1 cellular context compared by ENCODE assay signal in the genomic region with DNA sequence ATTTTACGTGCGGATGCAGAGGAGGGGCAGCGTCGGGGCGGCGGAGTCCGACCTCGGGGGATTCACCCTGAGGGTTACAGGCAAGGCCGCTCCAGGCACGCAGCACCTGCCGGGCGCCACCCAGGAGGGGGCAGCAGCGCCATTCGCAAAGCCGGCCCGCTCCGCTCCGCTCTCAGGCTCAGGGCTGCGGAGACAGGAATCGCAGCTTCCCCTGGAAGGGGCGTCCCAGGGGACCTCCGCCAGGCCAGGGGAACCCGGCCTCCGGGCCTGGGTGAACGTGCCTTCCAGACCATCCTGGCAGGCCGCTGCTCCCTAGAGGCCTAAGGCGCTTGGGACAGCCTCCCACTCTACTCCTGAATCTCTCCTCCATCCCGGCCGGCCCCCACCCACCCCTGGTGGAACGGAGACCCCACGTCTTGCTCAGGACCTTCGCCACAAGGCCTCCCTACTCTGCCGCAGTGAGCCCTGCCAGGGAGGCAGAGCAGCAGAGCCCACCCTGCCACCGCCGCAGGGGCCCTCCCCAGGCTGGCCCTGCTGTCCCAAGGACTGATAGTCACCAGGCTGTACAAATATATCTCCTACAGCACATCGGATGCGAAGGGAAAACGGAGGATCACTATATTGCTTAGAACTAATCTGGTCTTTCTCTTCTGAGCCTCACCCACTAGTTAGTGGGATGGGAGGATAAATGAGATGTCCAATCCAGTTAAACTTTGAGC.
TF ChIP-seq lines count a peak whose summit lies in the region.

No MANE protein-coding gene starts in this region.

TF ChIP-seq in K562, 482 proteins besides CTCF, POLR2A, EP300 and RAD21 (continued from another document):
- TF ChIP-seq TSHZ1 (CRISPR knock-in tag; IDR thresholded peaks at IDR 0.05) (no peak), SMC3 (conservative IDR thresholded peaks at IDR 0.05; ENCODE audit: insufficient read depth, low read depth, low read length) (peak; percentile 56; the same call in 1 of the 2 replicates), STAG1 (CRISPR knock-in tag; IDR thresholded peaks at IDR 0.05; ENCODE audit: borderline replicate concordance) (peak; percentile 72; the same call in 1 of the 2 replicates), BACH1 (tag; IDR thresholded peaks at IDR 0.05) (no peak), TARDBP (IDR thresholded peaks at IDR 0.05) (no peak), E2F6 (IDR thresholded peaks at IDR 0.05; ENCODE audit: borderline replicate concordance in 1 of 2, extremely low read depth in 1 of 2, insufficient read depth in 1 of 2, insufficient read length in 1 of 2, low read depth in 1 of 2, low read length in 1 of 2, poor library complexity in 1 of 2, severe bottlenecking in 1 of 2) (peak in 1 of 2 experiments; percentile 11), EGR1 (conservative IDR thresholded peaks at IDR 0.05) (no peak)
- TF ChIP-seq, protein P1, sequence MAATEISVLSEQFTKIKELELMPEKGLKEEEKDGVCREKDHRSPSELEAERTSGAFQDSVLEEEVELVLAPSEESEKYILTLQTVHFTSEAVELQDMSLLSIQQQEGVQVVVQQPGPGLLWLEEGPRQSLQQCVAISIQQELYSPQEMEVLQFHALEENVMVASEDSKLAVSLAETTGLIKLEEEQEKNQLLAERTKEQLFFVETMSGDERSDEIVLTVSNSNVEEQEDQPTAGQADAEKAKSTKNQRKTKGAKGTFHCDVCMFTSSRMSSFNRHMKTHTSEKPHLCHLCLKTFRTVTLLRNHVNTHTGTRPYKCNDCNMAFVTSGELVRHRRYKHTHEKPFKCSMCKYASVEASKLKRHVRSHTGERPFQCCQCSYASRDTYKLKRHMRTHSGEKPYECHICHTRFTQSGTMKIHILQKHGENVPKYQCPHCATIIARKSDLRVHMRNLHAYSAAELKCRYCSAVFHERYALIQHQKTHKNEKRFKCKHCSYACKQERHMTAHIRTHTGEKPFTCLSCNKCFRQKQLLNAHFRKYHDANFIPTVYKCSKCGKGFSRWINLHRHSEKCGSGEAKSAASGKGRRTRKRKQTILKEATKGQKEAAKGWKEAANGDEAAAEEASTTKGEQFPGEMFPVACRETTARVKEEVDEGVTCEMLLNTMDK (IDR thresholded peaks at IDR 0.05; ENCODE audit: borderline replicate concordance, insufficient read depth, low read depth, low read length, poor library complexity, severe bottlenecking), result peak; percentile 37
